Comparison of ENCODE assay signal across 15 cellular contexts in genomic region chr14:56741325-56741724, GRCh38.
DNase-seq lines count a peak whose midpoint lies in the region; ATAC-seq and TF ChIP-seq lines count a peak whose summit lies in the region.
"Had no signal": no experiment of that assay in that cellular context is flagged by ENCODE, and none has a peak within 500 bp of the region (broad histone marks: within the 10 kb centered on the region; RNA-seq: fewer than 3 reads in every experiment).

No MANE protein-coding gene starts in this region.

- H3K27me3 ChIP-seq in liver (ENCODE audit: control insufficient read depth in 4 of 4, insufficient read depth in 4 of 4, low read length in 3 of 4) (no peaks in the 10 kb centered on the region), testis (no peaks in the 10 kb centered on the region), H7 (ENCODE audit: control insufficient read depth, insufficient read depth, low read length) (no peaks in the 10 kb centered on the region)

- DNase-seq in left lobe of liver (ENCODE audit: low spot score) (peak; percentile 81), testis (peak; percentile 68), H7 (no peak)
- DNase-seq: C1 segment of cervical spinal cord; Calu3; CD4-positive, alpha-beta memory T cell; COR-L47; DMS53; DMS79 treated with DMSO at 0.1 percent for 48 hours; GF-D8; GOT3; HCEC 1CT had no signal

- intact Hi-C loops in testis (cut with DNase I; ENCODE audit: low total_unique reads), result no loop called here

- H3K36me3 ChIP-seq in liver (ENCODE audit: control insufficient read depth in 4 of 4, insufficient read depth in 3 of 4, low read depth in 1 of 4, low read length in 3 of 4) (no peaks in the 10 kb centered on the region), testis (ENCODE audit: low read depth, missing control alignments) (no peaks in the 10 kb centered on the region), H7 (replicated peaks; ENCODE audit: control insufficient read depth, insufficient read depth, low read length) (no peaks in the 10 kb centered on the region)

- H3K4me3 ChIP-seq in liver (ENCODE audit: low read depth in 1 of 3, low read length in 3 of 3) (no peak overlapping the region), testis (no peak overlapping the region), H7 (ENCODE audit: insufficient read depth, low read depth, low read length) (no peak overlapping the region)

- TF ChIP-seq POLR2A in testis (IDR thresholded peaks at IDR 0.05), result no peak

- peak; percentile 3 to 33 for TF ChIP-seq RAD21 in liver (IDR thresholded peaks at IDR 0.05)

- TF ChIP-seq CTCF in liver (IDR thresholded peaks at IDR 0.05; ENCODE audit: low read depth, low read length, missing input control) (no peak), testis (IDR thresholded peaks at IDR 0.05) (no peak)

- H3K9me3 ChIP-seq in liver (ENCODE audit: control insufficient read depth in 4 of 4, low read length in 3 of 4) (no peaks in the 10 kb centered on the region), testis (no peaks in the 10 kb centered on the region)

- H3K4me1 ChIP-seq in liver (ENCODE audit: control insufficient read depth in 4 of 4, insufficient read depth in 4 of 4, low read length in 3 of 4), result peaks cover 0 to 2% (median under 1%) of the 10 kb centered on the region in 4 donors
- H3K4me1 ChIP-seq in testis, result peaks cover 3% of the 10 kb centered on the region

- WGBS in liver, result 71% methylated on average over 7 of the region's 7 CpGs
- WGBS in testis, 2 donors, result 67 to 72% methylated on average over 7 of the region's 7 CpGs

- ATAC-seq in left lobe of liver (peak; percentile 92), GM18870 (IDR thresholded peaks at IDR 0.05; ENCODE audit: unreplicated experiment) (no peak), HG03135 (IDR thresholded peaks at IDR 0.05; ENCODE audit: unreplicated experiment) (no peak)

- no peak overlapping the region for H3K27ac ChIP-seq in liver (ENCODE audit: low read depth in 1 of 2, low read length in 2 of 2)
- H3K27ac ChIP-seq in testis, result no peak overlapping the region

- no peak overlapping the region for H3K9ac ChIP-seq in liver (ENCODE audit: low read depth in 1 of 2, low read length in 2 of 2)

TF ChIP-seq in liver, 16 proteins besides CTCF, POLR2A, EP300 and RAD21:
- peak; percentile 63 for TF ChIP-seq ATF3 (IDR thresholded peaks at IDR 0.05)
- TF ChIP-seq HNF4G (IDR thresholded peaks at IDR 0.05), result no peak
- TF ChIP-seq JUND (IDR thresholded peaks at IDR 0.05), result peak in 1 of 2 donors; percentile 78
- peak; percentile 21 for TF ChIP-seq FOXA2 (IDR thresholded peaks at IDR 0.05)
- peak; percentile 40 for TF ChIP-seq YY1 (IDR thresholded peaks at IDR 0.05)
- TF ChIP-seq SP1 (IDR thresholded peaks at IDR 0.05), result peak; percentile 26
- TF ChIP-seq EGR1 (IDR thresholded peaks at IDR 0.05; ENCODE audit: low read depth in 2 of 2), result no peak
- TF ChIP-seq ZBTB33 (IDR thresholded peaks at IDR 0.05), result peak; percentile 18
- TF ChIP-seq MAX (IDR thresholded peaks at IDR 0.05), result peak; percentile 33
- no peak for TF ChIP-seq NR2F2 (IDR thresholded peaks at IDR 0.05)
- TF ChIP-seq RXRA (IDR thresholded peaks at IDR 0.05), result peak; percentile 87 to 90
- TF ChIP-seq FOXA1 (IDR thresholded peaks at IDR 0.05), result no peak
- TF ChIP-seq TAF1 (conservative IDR thresholded peaks at IDR 0.05), result no peak
- TF ChIP-seq GABPA (IDR thresholded peaks at IDR 0.05 in 1 of 2, conservative IDR thresholded peaks at IDR 0.05 in 1 of 2), result peak in 1 of 2 donors; percentile 30
- peak; percentile 26 for TF ChIP-seq REST (IDR thresholded peaks at IDR 0.05)
- peak; percentile 67 to 82 for TF ChIP-seq HNF4A (conservative IDR thresholded peaks at IDR 0.05)
TF ChIP-seq in liver: peak in this region for 11.
